ENCODE assay signal across 17 cellular contexts in genomic region chr13:74560325-74560724, GRCh38.
DNase-seq lines count a peak whose midpoint lies in the region; ATAC-seq, FAIRE-seq and TF ChIP-seq lines count a peak whose summit lies in the region.
"Had no signal": no experiment of that assay in that cellular context is flagged by ENCODE, and none has a peak within 500 bp of the region (broad histone marks: within the 10 kb centered on the region; RNA-seq: fewer than 3 reads in every experiment).

No MANE protein-coding gene starts in this region.

- DNase-seq in GM12891 (ENCODE audit: insufficient read length, low spot score) (no peak), medulla oblongata (ENCODE audit: extremely low spot score) (no peak), NOMO-1 treated with DMSO at 0.1 percent for 48 hours (lab: John Stamatoyannopoulos, UW; ENCODE audit: unreplicated experiment) (no peak), posterior vena cava (ENCODE audit: low spot score) (no peak)
- no peak for DNase-seq in stimulated activated CD4-positive, alpha-beta T cell treated with anti-CD3 and anti-CD28 coated beads, Interleukin-1b, Interleukin-23, amount 100 ng/mL, for 48 hours
- DNase-seq: activated CD8-positive, alpha-beta memory T cell treated with anti-CD3 and anti-CD28 coated beads, Interleukin-2, amount 10 ng/mL, durations not matched to agents 7 days and 5 days; activated naive CD8-positive, alpha-beta T cell treated with anti-CD3 and anti-CD28 coated beads for 36 hours; DMS53; HCEC 1CT; IMR-90; NCI-H1436; NCI-H748 treated with DMSO at 0.1 percent for 48 hours; stimulated activated CD4-positive, alpha-beta T cell treated with anti-CD3 and anti-CD28 coated beads, Interleukin-15, amount 100 ng/mL, for 24 hours had no signal

- intact Hi-C loops in posterior vena cava (cut with DNase I): no loop called here

- TF ChIP-seq POLR2A in GM12891 (IDR thresholded peaks at IDR 0.05; ENCODE audit: low read depth, low read length): no peak

- ATAC-seq in GM19438 (IDR thresholded peaks at IDR 0.05; ENCODE audit: low read depth, unreplicated experiment) (peak; percentile 85), HG02885 (IDR thresholded peaks at IDR 0.05; ENCODE audit: poor library complexity, unreplicated experiment) (peak; percentile 71), HG03520 (IDR thresholded peaks at IDR 0.05; ENCODE audit: unreplicated experiment) (peak; percentile 68)
- ATAC-seq: activated CD8-positive, alpha-beta memory T cell treated with anti-CD3 and anti-CD28 coated beads, Interleukin-2, amount 10 ng/mL, durations not matched to agents 7 days and 5 days; esophagus mucosa had no signal

- FAIRE-seq in GM12891 (lab: Jason Lieb, UNC): no peak

TF ChIP-seq in GM12891, 5 proteins besides CTCF, POLR2A, EP300 and RAD21:
- TF ChIP-seq SPI1 (IDR thresholded peaks at IDR 0.05; ENCODE audit: low read depth, low read length) (peak; percentile 69), POLR2AphosphoS5 (IDR thresholded peaks at IDR 0.05; ENCODE audit: low read depth, low read length) (no peak)
